ENCODE assay signal across 11 cellular contexts in genomic region chr2:47088371-47089082, GRCh38.
DNase-seq lines count a peak whose midpoint lies in the region; ATAC-seq and TF ChIP-seq lines count a peak whose summit lies in the region.
"Had no signal": no experiment of that assay in that cellular context is flagged by ENCODE, and none has a peak within 500 bp of the region (broad histone marks: within the 10 kb centered on the region; RNA-seq: fewer than 3 reads in every experiment).

No MANE protein-coding gene starts in this region.

- H3K4me3 ChIP-seq in Caco-2 (ENCODE audit: low read depth, low read length): no peak overlapping the region
- H3K4me3 ChIP-seq in OCI-LY7 (ENCODE audit: low read depth, low read length, poor library complexity, severe bottlenecking): no peak overlapping the region

- no peak for ATAC-seq in natural killer cell treated with Interleukin-12 subunit alpha and Interleukin-12 subunit beta and Interleukin-15 and Interleukin-18, amount 100 ng/mL, for 72 hours
- ATAC-seq in GM18858 (IDR thresholded peaks at IDR 0.05; ENCODE audit: unreplicated experiment) (no peak), HG03280 (IDR thresholded peaks at IDR 0.05; ENCODE audit: unreplicated experiment) (no peak)
- ATAC-seq: stimulated activated effector memory CD8-positive, alpha-beta T cell treated with anti-CD3 and anti-CD28 coated beads, Interleukin-12 subunit alpha, Interleukin-12 subunit beta, amount 100 ng/mL, for 72 hours had no signal

- H3K4me3 Mint-ChIP-seq in Caco-2 (ENCODE audit: unreplicated experiment): no peak overlapping the region
- H3K4me3 Mint-ChIP-seq in mesothelial cell of epicardium: no peak overlapping the region
- no peak overlapping the region for H3K4me3 Mint-ChIP-seq in natural killer cell treated with Interleukin-12 subunit alpha and Interleukin-12 subunit beta and Interleukin-15 and Interleukin-18, amount 100 ng/mL, for 72 hours
- H3K4me3 Mint-ChIP-seq: stimulated activated effector memory CD8-positive, alpha-beta T cell treated with anti-CD3 and anti-CD28 coated beads, Interleukin-12 subunit alpha, Interleukin-12 subunit beta, amount 100 ng/mL, for 72 hours had no signal

- intact Hi-C loops in Caco-2 (cut with micrococcal nuclease; ENCODE audit: unreplicated experiment): no loop called here
- intact Hi-C loops in OCI-LY7 (cut with micrococcal nuclease; ENCODE audit: unreplicated experiment): no loop called here

- H3K9me2 ChIP-seq in OCI-LY7 (ENCODE audit: insufficient read depth, low read length): no peaks in the 10 kb centered on the region

- H3K36me3 Mint-ChIP-seq in Caco-2 (ENCODE audit: insufficient read depth, unreplicated experiment) (peaks cover 7% of the 10 kb centered on the region), mesothelial cell of epicardium (no peaks in the 10 kb centered on the region)
- no peaks in the 10 kb centered on the region for H3K36me3 Mint-ChIP-seq in natural killer cell treated with Interleukin-12 subunit alpha and Interleukin-12 subunit beta and Interleukin-15 and Interleukin-18, amount 100 ng/mL, for 72 hours
- H3K36me3 Mint-ChIP-seq: stimulated activated effector memory CD8-positive, alpha-beta T cell treated with anti-CD3 and anti-CD28 coated beads, Interleukin-12 subunit alpha, Interleukin-12 subunit beta, amount 100 ng/mL, for 72 hours had no signal

- peaks cover 35% of the 10 kb centered on the region for H3K4me1 ChIP-seq in Caco-2
- no peaks in the 10 kb centered on the region for H3K4me1 ChIP-seq in OCI-LY7 (ENCODE audit: insufficient read depth, low read length, poor library complexity, severe bottlenecking)

- H3K27me3 ChIP-seq in Caco-2 (replicated peaks; ENCODE audit: control insufficient read depth, insufficient read depth, low read length): no peaks in the 10 kb centered on the region

- CTCF ChIA-PET in Caco-2 (lab: Charles Lee): interaction anchor here (0.6 to 2.0 kb wide), 3 partner anchors 9 to 594 kb away, joined by 3 to 19 read pairs (median 4); no protein-coding TSS in a partner anchor
- CTCF ChIA-PET in OCI-LY7 (lab: Charles Lee; ENCODE audit: unreplicated experiment): interaction anchor here (0.6 kb wide), 1 partner anchor 34 kb away, joined by 3 read pairs; no protein-coding TSS in a partner anchor

- H3K9me3 ChIP-seq in Caco-2 (no peaks in the 10 kb centered on the region), OCI-LY7 (ENCODE audit: low read length) (no peaks in the 10 kb centered on the region)

- DNase-seq in Caco-2 (peak in 1 of 2 experiments; percentile 38), OCI-LY7 (ENCODE audit: low spot score) (no peak), erythroblast (lab: John Stamatoyannopoulos, UW) (peak; percentile 40 to 78), mesothelial cell of epicardium (ENCODE audit: low spot score in 2 of 2, unreplicated experiment in 2 of 2) (no peak), NCI-H510A (lab: John Stamatoyannopoulos, UW) (no peak)
- no peak for DNase-seq in natural killer cell treated with Interleukin-12 subunit alpha and Interleukin-12 subunit beta and Interleukin-15 and Interleukin-18, amount 100 ng/mL, for 72 hours (ENCODE audit: low spot score)
- DNase-seq: DMS79, NCI-H774 had no signal

- H3K4me1 Mint-ChIP-seq in Caco-2 (ENCODE audit: low read depth, unreplicated experiment) (peaks cover 43% of the 10 kb centered on the region), mesothelial cell of epicardium (peaks cover 52% of the 10 kb centered on the region)
- H3K4me1 Mint-ChIP-seq in natural killer cell treated with Interleukin-12 subunit alpha and Interleukin-12 subunit beta and Interleukin-15 and Interleukin-18, amount 100 ng/mL, for 72 hours (ENCODE audit: low read depth in 2 of 2): peaks cover 0 to 6% of the 10 kb centered on the region in 2 donors
- H3K4me1 Mint-ChIP-seq: stimulated activated effector memory CD8-positive, alpha-beta T cell treated with anti-CD3 and anti-CD28 coated beads, Interleukin-12 subunit alpha, Interleukin-12 subunit beta, amount 100 ng/mL, for 72 hours had no signal

- H3K79me2 ChIP-seq in OCI-LY7 (ENCODE audit: insufficient read depth, low read depth, low read length): no peaks in the 10 kb centered on the region

- H3K27me3 Mint-ChIP-seq in Caco-2 (ENCODE audit: insufficient read depth, unreplicated experiment) (no peaks in the 10 kb centered on the region), mesothelial cell of epicardium (ENCODE audit: low read depth) (no peaks in the 10 kb centered on the region)
- peaks cover 0 to 6% of the 10 kb centered on the region in 2 donors for H3K27me3 Mint-ChIP-seq in natural killer cell treated with Interleukin-12 subunit alpha and Interleukin-12 subunit beta and Interleukin-15 and Interleukin-18, amount 100 ng/mL, for 72 hours

- POLR2A ChIA-PET in Caco-2 (lab: Charles Lee): interaction anchor here (1.2 to 1.6 kb wide), 2 partner anchors 9 to 11 kb away, joined by 4 to 10 read pairs; no protein-coding TSS in a partner anchor
- POLR2A ChIA-PET in OCI-LY7 (lab: Charles Lee): interaction anchor here (0.6 kb wide), 1 partner anchor 19 kb away, joined by 7 read pairs; no protein-coding TSS in a partner anchor

- no peaks in the 10 kb centered on the region for H4K20me1 ChIP-seq in OCI-LY7 (ENCODE audit: insufficient read depth, low read length)

- H3K36me3 ChIP-seq in Caco-2 (ENCODE audit: control insufficient read depth, insufficient read depth, low read length) (no peaks in the 10 kb centered on the region), OCI-LY7 (ENCODE audit: insufficient read depth, low read length) (no peaks in the 10 kb centered on the region)

- BruUV-seq in Caco-2 (replicated peaks; lab: Mats Ljungman, UMichigan): TSS peak; percentile 77
- BruUV-seq in OCI-LY7 (replicated peaks; lab: Mats Ljungman, UMichigan): no TSS peak

- H3K27ac Mint-ChIP-seq in Caco-2 (ENCODE audit: unreplicated experiment) (peak overlapping the region; percentile 63), mesothelial cell of epicardium (peak overlapping the region; percentile 56)
- no peak overlapping the region for H3K27ac Mint-ChIP-seq in natural killer cell treated with Interleukin-12 subunit alpha and Interleukin-12 subunit beta and Interleukin-15 and Interleukin-18, amount 100 ng/mL, for 72 hours
- H3K27ac Mint-ChIP-seq: stimulated activated effector memory CD8-positive, alpha-beta T cell treated with anti-CD3 and anti-CD28 coated beads, Interleukin-12 subunit alpha, Interleukin-12 subunit beta, amount 100 ng/mL, for 72 hours had no signal

- no peak overlapping the region for H3K4me2 ChIP-seq in OCI-LY7 (ENCODE audit: low read length)

- TF ChIP-seq POLR2A in erythroblast (IDR thresholded peaks at IDR 0.05; ENCODE audit: low read length): no peak

- TF ChIP-seq CTCF in Caco-2 (IDR thresholded peaks at IDR 0.05; ENCODE audit: insufficient read depth in 1 of 2, low read depth in 1 of 2, low read length in 1 of 2, severe bottlenecking in 1 of 2, unreplicated experiment in 1 of 2) (peak in 1 of 2 experiments; percentile 30), OCI-LY7 (conservative IDR thresholded peaks at IDR 0.05; ENCODE audit: low read length) (peak; percentile 59), mesothelial cell of epicardium (IDR thresholded peaks at IDR 0.05; ENCODE audit: unreplicated experiment) (no peak)

- H3K27ac ChIP-seq in OCI-LY7 (ENCODE audit: low read depth, low read length, poor library complexity, severe bottlenecking): no peak overlapping the region

- H3K9me3 Mint-ChIP-seq in Caco-2 (ENCODE audit: unreplicated experiment) (no peaks in the 10 kb centered on the region), mesothelial cell of epicardium (no peaks in the 10 kb centered on the region)
- H3K9me3 Mint-ChIP-seq in natural killer cell treated with Interleukin-12 subunit alpha and Interleukin-12 subunit beta and Interleukin-15 and Interleukin-18, amount 100 ng/mL, for 72 hours: no peaks in the 10 kb centered on the region
- H3K9me3 Mint-ChIP-seq: stimulated activated effector memory CD8-positive, alpha-beta T cell treated with anti-CD3 and anti-CD28 coated beads, Interleukin-12 subunit alpha, Interleukin-12 subunit beta, amount 100 ng/mL, for 72 hours had no signal

- no peak overlapping the region for H2AFZ ChIP-seq in OCI-LY7 (ENCODE audit: low read length)

Comparison
In these comparisons a context has a peak if more than half of its experiments do, and no peak if none do; other contexts are left out.
1. DNase-seq: peak in erythroblast (2 of 2); none in OCI-LY7 (single experiment), mesothelial cell of epicardium (0 of 2), natural killer cell treated with Interleukin-12 subunit alpha and Interleukin-12 subunit beta and Interleukin-15 and Interleukin-18, amount 100 ng/mL, for 72 hours (single experiment) and NCI-H510A (single experiment).
2. H3K27ac Mint-ChIP-seq: peak in Caco-2 (single experiment) and mesothelial cell of epicardium (single experiment); none in natural killer cell treated with Interleukin-12 subunit alpha and Interleukin-12 subunit beta and Interleukin-15 and Interleukin-18, amount 100 ng/mL, for 72 hours (0 of 2).